In genomic region chr12:46831335-46832083, GRCh38 we compare ENCODE assay signal across 11 cellular contexts. TPM values are rescaled to one million over a fixed set of nuclear protein-coding genes. Genes with fewer than 3 reads are reported as not detected.
A peak's percentile ranks its signal among the peaks of the same experiment; 100 is the strongest.
DNase-seq lines count a peak whose midpoint lies in the region; ATAC-seq, FAIRE-seq and TF ChIP-seq lines count a peak whose summit lies in the region.
"Had no signal": no experiment of that assay in that cellular context is flagged by ENCODE, and none has a peak within 500 bp of the region (broad histone marks: within the 10 kb centered on the region; RNA-seq: fewer than 3 reads in every experiment).

No MANE protein-coding gene starts in this region.

- ATAC-seq in stimulated activated naive B cell treated with anti-CD40 and anti-IgM and Interleukin-4, amounts not matched to agents 10 μg/mL and 1 μg/mL and 100 μg/mL, for 72 hours (replicated peaks), result peak in 1 of 2 donors; percentile 34
- no peak for ATAC-seq in HG03432 (IDR thresholded peaks at IDR 0.05; ENCODE audit: unreplicated experiment)
- ATAC-seq: HCT116 had no signal

- intact Hi-C loops in mammary epithelial cell (cut with micrococcal nuclease), result loop anchor here (5.0 kb wide), 1 partner anchor 154 kb away; no protein-coding TSS in a partner anchor

- peaks cover 52 to 64% of the 10 kb centered on the region in 2 donors for H3K27me3 Mint-ChIP-seq in stimulated activated naive B cell treated with anti-CD40 and anti-IgM and Interleukin-4, amounts not matched to agents 10 μg/mL and 1 μg/mL and 100 μg/mL, for 72 hours

- H3K9ac ChIP-seq in mammary epithelial cell (ENCODE audit: insufficient read depth, low read length), result no peak overlapping the region
- H3K9ac ChIP-seq in keratinocyte (ENCODE audit: control insufficient read depth, extremely low read depth, insufficient read depth, low read length), result peak overlapping the region; percentile 48

- no peaks in the 10 kb centered on the region for H3K36me3 Mint-ChIP-seq in stimulated activated naive B cell treated with anti-CD40 and anti-IgM and Interleukin-4, amounts not matched to agents 10 μg/mL and 1 μg/mL and 100 μg/mL, for 72 hours

- no peaks in the 10 kb centered on the region for H3K9me3 ChIP-seq in mammary epithelial cell (replicated peaks; ENCODE audit: insufficient read depth, low read length)
- H3K9me3 ChIP-seq in keratinocyte (ENCODE audit: control insufficient read depth, low read depth, low read length), result no peaks in the 10 kb centered on the region

- H2AFZ ChIP-seq in mammary epithelial cell (ENCODE audit: low read depth, low read length) (peak overlapping the region; percentile 90), keratinocyte (ENCODE audit: control insufficient read depth, low read length) (peak overlapping the region; percentile 72)

- H3K9me3 Mint-ChIP-seq in stimulated activated naive B cell treated with anti-CD40 and anti-IgM and Interleukin-4, amounts not matched to agents 10 μg/mL and 1 μg/mL and 100 μg/mL, for 72 hours, result peaks cover 0 to under 1% of the 10 kb centered on the region in 2 donors

- dilution Hi-C loops in mammary epithelial cell (cut with HindIII; ENCODE audit: low sequenced_read_pairs) (no loop called here), keratinocyte (cut with MboI; ENCODE audit: extremely low pct_ligation_motif_present, low sequenced_read_pairs) (no loop called here)

- peak overlapping the region; percentile 75 to 78 for H3K4me3 Mint-ChIP-seq in stimulated activated naive B cell treated with anti-CD40 and anti-IgM and Interleukin-4, amounts not matched to agents 10 μg/mL and 1 μg/mL and 100 μg/mL, for 72 hours

- no peaks in the 10 kb centered on the region for H3K9me1 ChIP-seq in keratinocyte (ENCODE audit: control insufficient read depth, extremely low read depth, insufficient read depth, low read length)

- H3K27me3 ChIP-seq in mammary epithelial cell (ENCODE audit: insufficient read depth, low read length) (no peaks in the 10 kb centered on the region), keratinocyte (ENCODE audit: control insufficient read depth, extremely low read depth, insufficient read depth, low read length) (peaks cover 11% of the 10 kb centered on the region)

- no TSS peak for BruUV-seq in mammary epithelial cell (replicated peaks; lab: Mats Ljungman, UMichigan)

- H3K4me1 ChIP-seq in mammary epithelial cell (ENCODE audit: insufficient read depth, low read length) (peaks cover 14% of the 10 kb centered on the region), keratinocyte (ENCODE audit: control insufficient read depth, extremely low read depth, insufficient read depth, low read length) (peaks cover 9% of the 10 kb centered on the region)

- H3K4me3 ChIP-seq in mammary epithelial cell (replicated peaks in 1 of 3; ENCODE audit: insufficient read depth in 1 of 3, low read depth in 2 of 3, low read length in 3 of 3), result peak overlapping the region; percentile 40 to 48 (median 42)
- peak overlapping the region; percentile 29 to 71 (median 50) for H3K4me3 ChIP-seq in keratinocyte (ENCODE audit: control insufficient read depth in 2 of 3, extremely low read depth in 1 of 3, insufficient read depth in 2 of 3, low read depth in 1 of 3, low read length in 3 of 3)

- in situ Hi-C loops in mammary epithelial cell (cut with MboI; ENCODE audit: low sequenced_read_pairs in 2 of 2), result no loop called here

- no peak for TF ChIP-seq CTCF in mammary epithelial cell (conservative IDR thresholded peaks at IDR 0.05 in 1 of 2, IDR thresholded peaks at IDR 0.05 in 1 of 2; ENCODE audit: extremely low read depth in 1 of 2, insufficient read depth in 1 of 2, low read depth in 1 of 2, low read length in 2 of 2)
- TF ChIP-seq CTCF in keratinocyte (optimal IDR thresholded peaks at IDR 0.05 in 1 of 3, IDR thresholded peaks at IDR 0.05 in 1 of 3, conservative IDR thresholded peaks at IDR 0.05 in 1 of 3; ENCODE audit: extremely low read depth in 1 of 3, insufficient read depth in 2 of 3, low read length in 3 of 3), result no peak

- H3K36me3 ChIP-seq in mammary epithelial cell (ENCODE audit: insufficient read depth, low read length), result no peaks in the 10 kb centered on the region
- H3K36me3 ChIP-seq in keratinocyte (ENCODE audit: control insufficient read depth in 2 of 2, extremely low read depth in 1 of 2, insufficient read depth in 2 of 2, low read length in 2 of 2), result no peaks in the 10 kb centered on the region

- H3K79me2 ChIP-seq in mammary epithelial cell (ENCODE audit: insufficient read depth, low read length), result no peaks in the 10 kb centered on the region
- H3K79me2 ChIP-seq in keratinocyte (ENCODE audit: control insufficient read depth, insufficient read depth, low read length), result no peaks in the 10 kb centered on the region

- CTCF ChIA-PET in mammary epithelial cell (lab: Charles Lee; ENCODE audit: low non-redundant PET), result interaction anchor here (0.7 kb wide), 1 partner anchor 276 kb away, joined by 3 read pairs; no protein-coding TSS in a partner anchor

- WGBS in mammary epithelial cell (ENCODE audit: low coverage, missing lambda C conversion rate), result 9% methylated on average over 31 of the region's 52 CpGs

- H3K27ac ChIP-seq in mammary epithelial cell (ENCODE audit: insufficient read depth, low read depth, low read length) (no peak overlapping the region), keratinocyte (ENCODE audit: control insufficient read depth, insufficient read depth, low read length) (no peak overlapping the region)

- no peaks in the 10 kb centered on the region for H4K20me1 ChIP-seq in mammary epithelial cell (ENCODE audit: insufficient read depth, low read length)
- H4K20me1 ChIP-seq in keratinocyte (ENCODE audit: control insufficient read depth, extremely low read depth, insufficient read depth, low read length), result no peaks in the 10 kb centered on the region

- H3K4me2 ChIP-seq in mammary epithelial cell (ENCODE audit: insufficient read depth, low read depth, low read length) (peak overlapping the region; percentile 99), keratinocyte (ENCODE audit: control insufficient read depth, extremely low read depth, insufficient read depth, low read depth, low read length) (peak overlapping the region; percentile 99)

- DNase-seq in DMS53 (lab: John Stamatoyannopoulos, UW) (peak; percentile 81), DMS53 treated with DMSO at 0.1 percent for 48 hours (lab: John Stamatoyannopoulos, UW; ENCODE audit: unreplicated experiment) (no peak), mammary epithelial cell (no peak), keratinocyte (ENCODE audit: low read depth, low spot score) (no peak), NCI-H1092 (lab: John Stamatoyannopoulos, UW) (no peak), OCI-M2 (lab: John Stamatoyannopoulos, UW; ENCODE audit: unreplicated experiment) (no peak)
- no peak for DNase-seq in stimulated activated naive B cell treated with anti-CD40 and anti-IgM and Interleukin-4, amounts not matched to agents 10 μg/mL and 1 μg/mL and 100 μg/mL, for 72 hours
- DNase-seq: erythroblast had no signal

- H3K27ac Mint-ChIP-seq in stimulated activated naive B cell treated with anti-CD40 and anti-IgM and Interleukin-4, amounts not matched to agents 10 μg/mL and 1 μg/mL and 100 μg/mL, for 72 hours, result no peak overlapping the region

- no peak for FAIRE-seq in keratinocyte (lab: Jason Lieb, UNC)
- FAIRE-seq: A204.1 had no signal

- peaks cover 12 to 17% of the 10 kb centered on the region in 2 donors for H3K4me1 Mint-ChIP-seq in stimulated activated naive B cell treated with anti-CD40 and anti-IgM and Interleukin-4, amounts not matched to agents 10 μg/mL and 1 μg/mL and 100 μg/mL, for 72 hours

RNA-seq across cellular contexts. Expression of gene SLC38A4, which starts 5.7 kb away (rescaled TPM):
- under 1 TPM; 0.09 to 0.17 TPM for total RNA-seq in mammary epithelial cell
- polyA plus RNA-seq in mammary epithelial cell (0.18 TPM), keratinocyte (0.29 to 0.72 TPM (median 0.37 TPM) in 3 replicates)
- polyA minus RNA-seq in mammary epithelial cell (not detected), keratinocyte (0.13 to 0.82 TPM (median 0.46 TPM) in 3 replicates)
- not detected for polyA plus RNA-seq in keratinocyte (2011; ENCODE audit: low read depth)
- polyA plus RNA-seq in keratinocyte (2011; cell fraction: cytosol; rRNA removed), result 0.65 and 1.1 TPM in 2 replicates
- polyA plus RNA-seq in keratinocyte (2011; cell fraction: nucleus; rRNA removed), result 1.1 TPM in 2 replicates
- 0.18 and 0.29 TPM in 2 replicates for polyA plus RNA-seq in keratinocyte (2012; ENCODE audit: low replicate concordance)
- polyA minus RNA-seq in keratinocyte (2011; cell fraction: cytosol; rRNA and poly(A)+ RNA removed), result not detected
- 0.32 and 0.62 TPM in 2 replicates for polyA minus RNA-seq in keratinocyte (2011; cell fraction: nucleus; rRNA and poly(A)+ RNA removed)
